19 cellular contexts compared by ENCODE assay signal in genomic region chrY:15326673-15327072, GRCh38.
"Had no signal": no experiment of that assay in that cellular context is flagged by ENCODE, and none has a peak within 500 bp of the region (broad histone marks: within the 10 kb centered on the region; RNA-seq: fewer than 3 reads in every experiment).

No MANE protein-coding gene starts in this region.

- FAIRE-seq: islet of Langerhans had no signal

- H3K4me3 Mint-ChIP-seq: nephron progenitor cell had no signal

- H3K9me3 ChIP-seq: esophagus squamous epithelium, right atrium auricular region, sigmoid colon, tibial artery, upper lobe of right lung, vagina had no signal

- H3K27me3 ChIP-seq: dorsolateral prefrontal cortex, esophagus squamous epithelium, right atrium auricular region, sigmoid colon, tibial artery, upper lobe of right lung, vagina had no signal

- H3K27me3 Mint-ChIP-seq: naive thymus-derived CD4-positive, alpha-beta T cell had no signal

- H3K27ac Mint-ChIP-seq: nephron progenitor cell had no signal

- H3K27ac ChIP-seq: coronary artery, dorsolateral prefrontal cortex, esophagus squamous epithelium, right atrium auricular region, sigmoid colon, skin epidermis, tibial artery, upper lobe of right lung, vagina had no signal

- H3K4me1 ChIP-seq: esophagus squamous epithelium, right atrium auricular region, sigmoid colon, tibial artery, upper lobe of right lung, vagina had no signal

- H3K4me3 ChIP-seq: coronary artery, dorsolateral prefrontal cortex, esophagus squamous epithelium, right atrium auricular region, sigmoid colon, skin epidermis, tibial artery, upper lobe of right lung, vagina had no signal

- H3K9me3 Mint-ChIP-seq: nephron progenitor cell had no signal

- DNase-seq: dorsolateral prefrontal cortex; effector CD8-positive, alpha-beta T cell; esophagus squamous epithelium; foreskin fibroblast; head of caudate nucleus; hippocampal formation; kidney glomerular epithelial cell; naive thymus-derived CD4-positive, alpha-beta T cell; nephron progenitor cell; posterior cingulate gyrus; sigmoid colon; stimulated activated naive CD4-positive, alpha-beta T cell; tibial artery; upper lobe of right lung had no signal

- H3K4me1 Mint-ChIP-seq: nephron progenitor cell had no signal

- ATAC-seq: naive thymus-derived CD4-positive, alpha-beta T cell; upper lobe of right lung had no signal

- H3K36me3 ChIP-seq: esophagus squamous epithelium, right atrium auricular region, sigmoid colon, tibial artery, upper lobe of right lung, vagina had no signal
